Comparison of ENCODE assay signal across 29 cellular contexts in the genomic region with DNA sequence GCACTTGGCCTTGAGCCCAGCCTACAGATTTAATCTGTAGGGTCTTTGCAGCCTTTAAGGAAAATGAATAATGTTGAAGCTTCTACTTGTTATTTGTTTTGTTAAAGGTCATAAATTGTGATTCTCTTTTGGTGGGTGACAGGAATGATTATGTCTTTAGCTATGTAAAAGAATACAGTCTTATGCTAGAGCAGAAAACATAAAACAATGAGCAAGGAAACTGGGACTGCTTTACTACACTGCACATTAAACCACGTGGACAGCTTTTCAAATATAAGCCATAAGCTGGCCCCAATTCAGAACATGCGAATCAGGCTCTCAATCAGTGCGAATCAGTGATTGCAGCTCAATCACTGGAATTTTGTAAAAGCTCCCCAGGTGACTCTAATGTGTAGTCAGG. TPM values are rescaled to one million over a fixed set of nuclear protein-coding genes. Genes with fewer than 3 reads are reported as not detected.
"Had no signal": no experiment of that assay in that cellular context is flagged by ENCODE, and none has a peak within 500 bp of the region (broad histone marks: within the 10 kb centered on the region; RNA-seq: fewer than 3 reads in every experiment).

No MANE protein-coding gene starts in this region.

- H3K27me3 ChIP-seq: MG63 had no signal

- DNase-seq: activated CD4-positive, alpha-beta memory T cell treated with anti-CD3 and anti-CD28 coated beads for 36 hours; activated CD4-positive, alpha-beta T cell treated with anti-CD3 and anti-CD28 coated beads, Interleukin-2, amount 10 ng/mL, durations not matched to agents 7 days and 5 days; activated CD4-positive, CD25-positive, alpha-beta regulatory T cell; activated CD8-positive, alpha-beta memory T cell treated with anti-CD3 and anti-CD28 coated beads for 24 hours; activated gamma-delta T cell; activated naive CD4-positive, alpha-beta T cell treated with anti-CD3 and anti-CD28 coated beads for 36 hours; activated T-cell treated with anti-CD3 and anti-CD28 coated beads, Interleukin-2, amount 50 U/mL, for 48 hours; amygdala; cerebellar nuclear complex; KG1; MG63; MV-4-11; NCI-H1092 treated with DMSO at 0.1 percent for 48 hours; NCI-H1417 treated with DMSO at 0.1 percent for 48 hours; NCI-H1694; NCI-H2029; NCI-H2107; NCI-H2171 treated with DMSO at 0.1 percent for 48 hours; NCI-H226; NCI-H526; NCI-H82; T-helper 17 cell; T-helper 9 cell had no signal

- H3K36me3 ChIP-seq: MG63 had no signal

- ATAC-seq: activated T-helper 17 cell treated with anti-CD3 and anti-CD28 coated beads, Interleukin-2, amount 50 U/mL, for 72 hours; T-helper 17 cell had no signal

- H3K4me3 ChIP-seq: MG63 had no signal

RNA-seq across cellular contexts. Expression of gene CCKAR, which starts 52.7 kb away (rescaled TPM):
- total RNA-seq: activated CD4-positive, alpha-beta memory T cell treated with anti-CD3 and anti-CD28 coated beads for 36 hours; activated CD4-positive, alpha-beta T cell treated with anti-CD3 and anti-CD28 coated beads, Interleukin-2, amount 10 ng/mL, durations not matched to agents 7 days and 5 days; activated naive CD4-positive, alpha-beta T cell treated with anti-CD3 and anti-CD28 coated beads for 36 hours; activated T-helper 17 cell treated with anti-CD3 and anti-CD28 coated beads, Interleukin-2, amount 50 U/mL, for 72 hours; cardiac septum; LHCN-M2; NCI-H460; OCI-LY7; RPMI7951; T-helper 17 cell had no signal
